Comparison of ENCODE assay signal across 27 cellular contexts in genomic region chr5:144002866-144003265, GRCh38.
"Had no signal": no experiment of that assay in that cellular context is flagged by ENCODE, and none has a peak within 500 bp of the region (broad histone marks: within the 10 kb centered on the region; RNA-seq: fewer than 3 reads in every experiment).

No MANE protein-coding gene starts in this region.

- ATAC-seq: gastroesophageal sphincter; left ventricle myocardium superior; sciatic nerve; stimulated activated naive B cell treated with anti-CD40 and anti-IgM and Interleukin-4, amounts not matched to agents 10 μg/mL and 1 μg/mL and 100 μg/mL, for 72 hours had no signal

- H3K27ac ChIP-seq: brain microvascular endothelial cell, coronary artery, dorsolateral prefrontal cortex, gastroesophageal sphincter, hepatocyte, stomach, suprapubic skin, tibial artery had no signal

- DNase-seq: activated CD4-positive, alpha-beta memory T cell treated with anti-CD3 and anti-CD28 coated beads, Interleukin-2, amount 10 ng/mL, durations not matched to agents 7 days and 5 days; activated CD4-positive, alpha-beta T cell treated with anti-CD3 and anti-CD28 coated beads for 1 hour; activated CD4-positive, alpha-beta T cell treated with anti-CD3 and anti-CD28 coated beads, Interleukin-2, amount 10 ng/mL, durations not matched to agents 7 days and 5 days; activated CD8-positive, alpha-beta memory T cell treated with anti-CD3 and anti-CD28 coated beads, Interleukin-2, amount 50 U/mL, for 48 hours; activated gamma-delta T cell; activated naive CD4-positive, alpha-beta T cell treated with anti-CD3 and anti-CD28 coated beads, Interleukin-2, amount 10 ng/mL, durations not matched to agents 7 days and 5 days; activated naive CD8-positive, alpha-beta T cell treated with anti-CD3 and anti-CD28 coated beads, Interleukin-2, amount 10 ng/mL, durations not matched to agents 7 days and 5 days; activated T-cell treated with anti-CD3 and anti-CD28 coated beads, Interleukin-2, amount 50 U/mL, for 24 hours; amniotic stem cell; brain microvascular endothelial cell; dorsolateral prefrontal cortex; effector memory CD4-positive, alpha-beta T cell; islet precursor cell; left ventricle myocardium superior; mammary epithelial cell; stimulated activated CD4-positive, alpha-beta T cell treated with anti-CD3 and anti-CD28 coated beads, Interleukin-15, amount 100 ng/mL, for 24 hours; stimulated activated CD4-positive, alpha-beta T cell treated with anti-CD3 and anti-CD28 coated beads, Interleukin-2, amount 100 ng/mL, for 24 hours; stimulated activated naive B cell treated with anti-CD40 and anti-IgM and Interleukin-4, amounts not matched to agents 10 μg/mL and 1 μg/mL and 100 μg/mL, for 72 hours; stomach; T-helper 9 cell; tibial artery had no signal

- H3K36me3 ChIP-seq: brain microvascular endothelial cell, gastroesophageal sphincter, stomach, suprapubic skin, tibial artery had no signal

- H3K4me3 ChIP-seq: coronary artery, dorsolateral prefrontal cortex, gastroesophageal sphincter, hepatocyte, smooth muscle cell, stomach, suprapubic skin, tibial artery had no signal

- H3K4me1 ChIP-seq: gastroesophageal sphincter, stomach, suprapubic skin, tibial artery had no signal

- H3K27me3 ChIP-seq: brain microvascular endothelial cell, dorsolateral prefrontal cortex, gastroesophageal sphincter, hepatocyte, stomach, suprapubic skin, tibial artery had no signal

- H3K9me3 ChIP-seq: gastroesophageal sphincter, stomach, suprapubic skin, tibial artery had no signal
